In genomic region chr1:178724386-178724733, GRCh38 we compare ENCODE assay signal across 8 cellular contexts. TPM values are rescaled to one million over a fixed set of nuclear protein-coding genes. Genes with fewer than 3 reads are reported as not detected.
DNase-seq lines count a peak whose midpoint lies in the region; ATAC-seq and TF ChIP-seq lines count a peak whose summit lies in the region.

No MANE protein-coding gene starts in this region.

- no peak for ATAC-seq in stimulated activated naive CD8-positive, alpha-beta T cell treated with anti-CD3 and anti-CD28 coated beads, Interleukin-15, Interleukin-2, amounts not matched to agents 100 U/mL and 50 U/mL, for 24 hours
- no peak for ATAC-seq in esophagus mucosa

- in situ Hi-C loops in brain microvascular endothelial cell (cut with HindIII; ENCODE audit: low pct_ligation_motif_present, low sequenced_read_pairs): no loop called here

- no peaks in the 10 kb centered on the region for H3K36me3 ChIP-seq in brain microvascular endothelial cell (replicated peaks)

- H3K9me3 ChIP-seq in mononuclear cell (ENCODE audit: low read depth, low read length): no peaks in the 10 kb centered on the region

- H3K27ac ChIP-seq in brain microvascular endothelial cell: no peak overlapping the region

- no peak for DNase-seq in stimulated activated naive CD8-positive, alpha-beta T cell treated with anti-CD3 and anti-CD28 coated beads, Interleukin-15, Interleukin-2, amounts not matched to agents 100 U/mL and 50 U/mL, for 24 hours
- no peak for DNase-seq in brain microvascular endothelial cell
- no peak for DNase-seq in effector CD8-positive, alpha-beta T cell (lab: John Stamatoyannopoulos, UW)
- DNase-seq in DMS79 (lab: John Stamatoyannopoulos, UW): no peak
- DNase-seq in head of caudate nucleus: no peak

- no peak for TF ChIP-seq CTCF in brain microvascular endothelial cell (IDR thresholded peaks at IDR 0.05; ENCODE audit: low read depth, low read length, missing control alignments)

- peak overlapping the region; percentile 78 for H3K27ac Mint-ChIP-seq in stimulated activated naive CD8-positive, alpha-beta T cell treated with anti-CD3 and anti-CD28 coated beads, Interleukin-15, Interleukin-2, amounts not matched to agents 100 ng/mL and 50 ng/mL, for 24 hours

- H3K4me1 ChIP-seq in mononuclear cell (ENCODE audit: insufficient read depth, low read length): peaks cover 11% of the 10 kb centered on the region

- H3K27me3 ChIP-seq in brain microvascular endothelial cell (replicated peaks): no peaks in the 10 kb centered on the region
- H3K27me3 ChIP-seq in mononuclear cell (ENCODE audit: insufficient read depth, low read length): no peaks in the 10 kb centered on the region

- no peaks in the 10 kb centered on the region for H3K9me3 Mint-ChIP-seq in stimulated activated naive CD8-positive, alpha-beta T cell treated with anti-CD3 and anti-CD28 coated beads, Interleukin-15, Interleukin-2, amounts not matched to agents 100 ng/mL and 50 ng/mL, for 24 hours

- H3K4me3 Mint-ChIP-seq in stimulated activated naive CD8-positive, alpha-beta T cell treated with anti-CD3 and anti-CD28 coated beads, Interleukin-15, Interleukin-2, amounts not matched to agents 100 ng/mL and 50 ng/mL, for 24 hours: peak overlapping the region; percentile 78

- intact Hi-C loops in head of caudate nucleus (cut with DNase I): no loop called here

- peak overlapping the region; percentile 76 for H3K4me3 ChIP-seq in brain microvascular endothelial cell (ENCODE audit: low read depth, low read length)
- peak overlapping the region; percentile 86 for H3K4me3 ChIP-seq in mononuclear cell (ENCODE audit: low read length)

- H3K27me3 Mint-ChIP-seq in stimulated activated naive CD8-positive, alpha-beta T cell treated with anti-CD3 and anti-CD28 coated beads, Interleukin-15, Interleukin-2, amounts not matched to agents 100 ng/mL and 50 ng/mL, for 24 hours: peaks cover 5% of the 10 kb centered on the region

- H3K36me3 Mint-ChIP-seq in stimulated activated naive CD8-positive, alpha-beta T cell treated with anti-CD3 and anti-CD28 coated beads, Interleukin-15, Interleukin-2, amounts not matched to agents 100 ng/mL and 50 ng/mL, for 24 hours (ENCODE audit: low read depth): no peaks in the 10 kb centered on the region

- peaks cover 34% of the 10 kb centered on the region for H3K4me1 Mint-ChIP-seq in stimulated activated naive CD8-positive, alpha-beta T cell treated with anti-CD3 and anti-CD28 coated beads, Interleukin-15, Interleukin-2, amounts not matched to agents 100 ng/mL and 50 ng/mL, for 24 hours (ENCODE audit: low read depth)

RNA-seq across cellular contexts. Expression of gene RALGPS2, which starts 0.7 kb away (rescaled TPM):
- total RNA-seq in mononuclear cell: 34.0 TPM
- 30.4 TPM for total RNA-seq in esophagus mucosa
